1 cellular context compared by ENCODE assay signal in genomic region chr2:20122864-20123263, GRCh38.
TF ChIP-seq lines count a peak whose summit lies in the region.

No MANE protein-coding gene starts in this region.

TF ChIP-seq in IMR-90, 13 proteins besides CTCF, POLR2A, EP300 and RAD21 (continued from another document):
- TF ChIP-seq RFX5 (IDR thresholded peaks at IDR 0.05; ENCODE audit: low read depth, low read length) (no peak), NFE2L2 (IDR thresholded peaks at IDR 0.05; ENCODE audit: low read depth, low read length) (no peak), MXI1 (IDR thresholded peaks at IDR 0.05; ENCODE audit: borderline replicate concordance, low read depth, low read length) (no peak), CEBPB (IDR thresholded peaks at IDR 0.05; ENCODE audit: low read depth, low read length) (no peak), RCOR1 (IDR thresholded peaks at IDR 0.05; ENCODE audit: insufficient replicate concordance, low read length) (no peak), USF2 (IDR thresholded peaks at IDR 0.05; ENCODE audit: low read depth, low read length) (no peak), FOS (IDR thresholded peaks at IDR 0.05; ENCODE audit: low read depth, low read length) (no peak)
